ENCODE assay signal across 23 cellular contexts in the genomic region with DNA sequence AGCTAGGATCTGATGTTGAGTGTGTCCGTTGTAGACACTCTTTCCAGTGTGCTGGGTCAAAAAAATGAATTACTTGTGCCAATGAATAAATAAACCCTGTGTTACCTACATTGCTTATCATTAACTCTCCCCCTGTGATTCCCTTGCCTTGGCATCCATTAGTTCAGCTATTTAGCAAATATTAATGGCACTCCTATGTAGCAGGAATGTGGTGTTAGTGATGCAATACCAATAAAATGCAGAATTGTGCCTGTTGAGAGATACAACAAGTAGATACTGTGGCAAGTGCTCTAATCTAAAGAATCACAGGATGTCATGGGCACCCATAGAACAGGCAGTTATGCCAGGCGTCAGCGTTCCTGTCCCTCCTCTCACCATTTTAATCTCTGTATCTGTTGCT.
"Had no signal": no experiment of that assay in that cellular context is flagged by ENCODE, and none has a peak within 500 bp of the region (broad histone marks: within the 10 kb centered on the region; RNA-seq: fewer than 3 reads in every experiment).

No MANE protein-coding gene starts in this region.

- H3K4me1 ChIP-seq: colonic mucosa, gastrocnemius medialis, lower lobe of right lung, parathyroid adenoma, prostate gland, right atrium auricular region, testis, tibial artery had no signal

- H3K4me3 ChIP-seq: colonic mucosa, gastrocnemius medialis, lower lobe of right lung, prostate gland, right atrium auricular region, stomach, testis, tibial artery had no signal

- ATAC-seq: esophagus mucosa; gastrocnemius medialis; left colon; left ventricle myocardium superior; lower lobe of right lung; natural killer cell treated with Interleukin-12 subunit alpha and Interleukin-12 subunit beta and Interleukin-15 and Interleukin-18, amount 100 ng/mL, for 72 hours; sciatic nerve; stimulated activated effector memory CD8-positive, alpha-beta T cell treated with anti-CD3 and anti-CD28 coated beads, Interleukin-12 subunit alpha, Interleukin-12 subunit beta, amount 100 ng/mL, for 72 hours had no signal

- H2AFZ ChIP-seq: parathyroid adenoma had no signal

- H3K36me3 ChIP-seq: colonic mucosa, gastrocnemius medialis, lower lobe of right lung, neutrophil, prostate gland, right atrium auricular region, stomach, tibial artery had no signal

- DNase-seq: colonic mucosa; effector CD8-positive, alpha-beta T cell; endodermal cell; gastrocnemius medialis; left colon; left ventricle myocardium superior; lower lobe of right lung; naive B cell; stimulated activated CD4-positive, alpha-beta T cell treated with anti-CD3 and anti-CD28 coated beads, Interleukin-2, amount 100 ng/mL, for 24 hours; stimulated activated CD4-positive, alpha-beta T cell treated with anti-CD3 and anti-CD28 coated beads, Interleukin-4, amount 100 ng/mL, for 24 hours; stimulated activated naive CD4-positive, alpha-beta T cell treated with Interleukin-2 at 50 U/mL for 16 hours; stomach; testis; tibial artery had no signal

- H3K9me3 ChIP-seq: colonic mucosa, gastrocnemius medialis, lower lobe of right lung, neutrophil, prostate gland, stomach, testis, tibial artery had no signal

- H3K79me2 ChIP-seq: parathyroid adenoma had no signal

- H3K9ac ChIP-seq: parathyroid adenoma had no signal

- H3K27me3 ChIP-seq: colonic mucosa, gastrocnemius medialis, neutrophil, right atrium auricular region, testis, tibial artery had no signal

- H3K27ac ChIP-seq: colonic mucosa, epithelial cell of prostate, gastrocnemius medialis, lower lobe of right lung, neutrophil, parathyroid adenoma, prostate gland, right atrium auricular region, stomach, testis, tibial artery had no signal
